In the genomic region with DNA sequence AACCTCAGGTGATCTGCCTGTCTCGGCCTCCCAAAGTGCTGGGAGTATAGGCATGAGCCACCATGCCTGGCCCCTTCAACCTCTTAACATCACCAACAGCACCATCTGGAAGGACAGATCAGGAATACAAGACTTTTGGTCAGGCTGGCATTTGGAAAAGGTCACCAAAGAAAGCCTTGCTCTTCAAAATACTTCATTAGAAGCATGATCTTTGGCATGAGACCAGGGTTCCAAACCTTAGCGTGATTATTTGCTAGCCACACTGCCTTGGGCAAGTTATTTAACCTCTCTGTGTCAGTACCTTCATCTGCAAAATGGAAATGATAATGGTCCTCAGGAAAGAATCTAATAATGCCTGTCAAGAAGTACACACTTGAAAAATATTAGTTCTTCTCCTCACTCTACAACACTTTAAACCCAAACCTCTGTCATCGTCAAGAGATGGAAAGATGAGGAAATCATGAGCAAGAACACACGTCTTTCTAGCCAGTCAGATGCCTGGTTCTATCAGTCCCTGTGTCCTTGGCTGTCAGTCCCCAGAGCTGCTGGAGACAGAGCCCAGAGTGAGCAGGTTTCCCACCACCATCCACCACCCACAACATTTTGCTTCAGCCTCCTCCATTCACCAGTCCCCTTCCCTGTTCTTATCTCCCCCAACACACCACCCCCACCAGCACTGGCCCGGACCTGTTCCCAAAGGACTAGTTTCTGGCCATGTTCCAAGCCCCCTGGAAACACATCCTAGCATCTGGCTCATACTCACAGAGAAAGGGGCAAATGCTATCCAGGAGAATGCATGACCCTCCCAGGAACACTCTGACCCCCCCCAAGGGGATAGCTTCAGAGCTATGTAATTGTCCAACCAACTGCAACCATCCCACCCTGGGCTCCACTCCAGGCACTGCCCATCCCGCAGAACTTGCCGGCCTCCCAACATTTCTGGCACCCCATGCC, we compare ENCODE assay signal across 1 cellular context.
TF ChIP-seq lines count a peak whose summit lies in the region.

No MANE protein-coding gene starts in this region.

TF ChIP-seq in HCT116, 20 proteins besides CTCF, POLR2A, EP300 and RAD21:
- TF ChIP-seq, protein P1, sequence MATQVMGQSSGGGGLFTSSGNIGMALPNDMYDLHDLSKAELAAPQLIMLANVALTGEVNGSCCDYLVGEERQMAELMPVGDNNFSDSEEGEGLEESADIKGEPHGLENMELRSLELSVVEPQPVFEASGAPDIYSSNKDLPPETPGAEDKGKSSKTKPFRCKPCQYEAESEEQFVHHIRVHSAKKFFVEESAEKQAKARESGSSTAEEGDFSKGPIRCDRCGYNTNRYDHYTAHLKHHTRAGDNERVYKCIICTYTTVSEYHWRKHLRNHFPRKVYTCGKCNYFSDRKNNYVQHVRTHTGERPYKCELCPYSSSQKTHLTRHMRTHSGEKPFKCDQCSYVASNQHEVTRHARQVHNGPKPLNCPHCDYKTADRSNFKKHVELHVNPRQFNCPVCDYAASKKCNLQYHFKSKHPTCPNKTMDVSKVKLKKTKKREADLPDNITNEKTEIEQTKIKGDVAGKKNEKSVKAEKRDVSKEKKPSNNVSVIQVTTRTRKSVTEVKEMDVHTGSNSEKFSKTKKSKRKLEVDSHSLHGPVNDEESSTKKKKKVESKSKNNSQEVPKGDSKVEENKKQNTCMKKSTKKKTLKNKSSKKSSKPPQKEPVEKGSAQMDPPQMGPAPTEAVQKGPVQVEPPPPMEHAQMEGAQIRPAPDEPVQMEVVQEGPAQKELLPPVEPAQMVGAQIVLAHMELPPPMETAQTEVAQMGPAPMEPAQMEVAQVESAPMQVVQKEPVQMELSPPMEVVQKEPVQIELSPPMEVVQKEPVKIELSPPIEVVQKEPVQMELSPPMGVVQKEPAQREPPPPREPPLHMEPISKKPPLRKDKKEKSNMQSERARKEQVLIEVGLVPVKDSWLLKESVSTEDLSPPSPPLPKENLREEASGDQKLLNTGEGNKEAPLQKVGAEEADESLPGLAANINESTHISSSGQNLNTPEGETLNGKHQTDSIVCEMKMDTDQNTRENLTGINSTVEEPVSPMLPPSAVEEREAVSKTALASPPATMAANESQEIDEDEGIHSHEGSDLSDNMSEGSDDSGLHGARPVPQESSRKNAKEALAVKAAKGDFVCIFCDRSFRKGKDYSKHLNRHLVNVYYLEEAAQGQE (IDR thresholded peaks at IDR 0.05; ENCODE audit: low read depth) = no peak
